In genomic region chr7:76626581-76626980, GRCh38 we compare ENCODE assay signal across 8 cellular contexts. TPM values are rescaled to one million over a fixed set of nuclear protein-coding genes. Genes with fewer than 3 reads are reported as not detected.
DNase-seq lines count a peak whose midpoint lies in the region; ATAC-seq and TF ChIP-seq lines count a peak whose summit lies in the region.
"Not testable (repeated sequence)": the region's sequence is repeated elsewhere in the genome, so short reads cannot be mapped to it uniquely, and the experiment has no call there.

No MANE protein-coding gene starts in this region.

- dilution Hi-C loops in mammary epithelial cell (cut with HindIII; ENCODE audit: low sequenced_read_pairs): not testable (repeated sequence)

- in situ Hi-C loops in mammary epithelial cell (cut with MboI; ENCODE audit: low sequenced_read_pairs in 2 of 2): not testable (repeated sequence)

- not testable (repeated sequence) for TF ChIP-seq CTCF in mammary epithelial cell (conservative IDR thresholded peaks at IDR 0.05 in 1 of 2, IDR thresholded peaks at IDR 0.05 in 1 of 2; ENCODE audit: extremely low read depth in 1 of 2, insufficient read depth in 1 of 2, low read depth in 1 of 2, low read length in 2 of 2); upper lobe of left lung (IDR thresholded peaks at IDR 0.05)

- H4K20me1 ChIP-seq in mammary epithelial cell (ENCODE audit: insufficient read depth, low read length): not testable (repeated sequence)

- 0% methylated on average over 8 of the region's 34 CpGs for WGBS in mammary epithelial cell (ENCODE audit: low coverage, missing lambda C conversion rate)
- 0 to 1% methylated on average over 8 to 12 of the region's 34 CpGs for WGBS in upper lobe of left lung, 2 donors

- BruUV-seq in mammary epithelial cell (replicated peaks; lab: Mats Ljungman, UMichigan): not testable (repeated sequence)

- TF ChIP-seq POLR2A in upper lobe of left lung (IDR thresholded peaks at IDR 0.05): not testable (repeated sequence)

- not testable (repeated sequence) for H3K9me3 ChIP-seq in mammary epithelial cell (replicated peaks; ENCODE audit: insufficient read depth, low read length); neuron (ENCODE audit: low read length); upper lobe of left lung

- H3K4me3 ChIP-seq in mammary epithelial cell (replicated peaks in 1 of 3; ENCODE audit: insufficient read depth in 1 of 3, low read depth in 2 of 3, low read length in 3 of 3): peak overlapping the region; percentile 59 to 69 (median 66)
- H3K4me3 ChIP-seq in neuron (ENCODE audit: low read length): peak overlapping the region; percentile 62
- H3K4me3 ChIP-seq in upper lobe of left lung: peak overlapping the region; percentile 48 to 61 (median 54)

- TF ChIP-seq EP300 in upper lobe of left lung (IDR thresholded peaks at IDR 0.05): not testable (repeated sequence)

- H3K79me2 ChIP-seq in mammary epithelial cell (ENCODE audit: insufficient read depth, low read length): peaks cover 19% of the 10 kb centered on the region

- H3K9ac ChIP-seq in mammary epithelial cell (ENCODE audit: insufficient read depth, low read length): peak overlapping the region; percentile 78

- ATAC-seq in GM18511 (IDR thresholded peaks at IDR 0.05; ENCODE audit: unreplicated experiment) (peak; percentile 55), HG02840 (IDR thresholded peaks at IDR 0.05; ENCODE audit: low FRiP score, unreplicated experiment) (peak; percentile 44), left ventricle myocardium superior (peak; percentile 72), upper lobe of left lung (ENCODE audit: low FRiP score in 2 of 2) (peak; percentile 13 to 84)

- CTCF ChIA-PET in mammary epithelial cell (lab: Charles Lee; ENCODE audit: low non-redundant PET): not testable (repeated sequence)

- intact Hi-C loops in mammary epithelial cell (cut with micrococcal nuclease); left ventricle myocardium superior (cut with micrococcal nuclease): not testable (repeated sequence)

- not testable (repeated sequence) for H3K4me1 ChIP-seq in mammary epithelial cell (ENCODE audit: insufficient read depth, low read length); neuron (ENCODE audit: insufficient read depth, low read length); upper lobe of left lung

- not testable (repeated sequence) for H2AFZ ChIP-seq in mammary epithelial cell (ENCODE audit: low read depth, low read length); neuron (ENCODE audit: low read depth, low read length)

- not testable (repeated sequence) for H3K27me3 ChIP-seq in mammary epithelial cell (ENCODE audit: insufficient read depth, low read length); neuron (ENCODE audit: insufficient read depth, low read length); upper lobe of left lung

- H3K27ac ChIP-seq in mammary epithelial cell (ENCODE audit: insufficient read depth, low read depth, low read length) (peak overlapping the region; percentile 68), upper lobe of left lung (peak overlapping the region; percentile 84 to 89 (median 88))

- H3K36me3 ChIP-seq in mammary epithelial cell (ENCODE audit: insufficient read depth, low read length); neuron (ENCODE audit: insufficient read depth, low read length); upper lobe of left lung: not testable (repeated sequence)

- DNase-seq in M059J (ENCODE audit: low read depth) (peak; percentile 18), mammary epithelial cell (peak; percentile 21), left ventricle myocardium superior (peak; percentile 44), upper lobe of left lung (peak in 1 of 2 donors; percentile 89)
- peak; percentile 41 for DNase-seq in activated CD4-positive, CD25-positive, alpha-beta regulatory T cell treated with anti-CD3 and anti-CD28 coated beads, Interleukin-2, amount 50 U/mL, for 72 hours

- H3K4me2 ChIP-seq in mammary epithelial cell (ENCODE audit: insufficient read depth, low read depth, low read length): peak overlapping the region; percentile 70

RNA-seq across cellular contexts. Expression of gene POMZP3, which starts 0.5 kb away (rescaled TPM):
- total RNA-seq in M059J (2014; rRNA removed; shearing (Covaris generic)): 5.7 and 7.3 TPM in 2 replicates
- total RNA-seq in mammary epithelial cell (10 to 100 TPM in 1 of 2 donors, 1 to 10 TPM in 1; 4.5 to 10.1 TPM), left ventricle myocardium superior (7.9 TPM), upper lobe of left lung (10 to 100 TPM in 3 of 6 donors, 1 to 10 TPM in 3; 6.7 to 28.3 (median 11.9) TPM)
- 3.8 TPM for polyA plus RNA-seq in mammary epithelial cell
- polyA minus RNA-seq in mammary epithelial cell: 13.1 TPM
